12 cellular contexts compared by ENCODE assay signal in the genomic region with DNA sequence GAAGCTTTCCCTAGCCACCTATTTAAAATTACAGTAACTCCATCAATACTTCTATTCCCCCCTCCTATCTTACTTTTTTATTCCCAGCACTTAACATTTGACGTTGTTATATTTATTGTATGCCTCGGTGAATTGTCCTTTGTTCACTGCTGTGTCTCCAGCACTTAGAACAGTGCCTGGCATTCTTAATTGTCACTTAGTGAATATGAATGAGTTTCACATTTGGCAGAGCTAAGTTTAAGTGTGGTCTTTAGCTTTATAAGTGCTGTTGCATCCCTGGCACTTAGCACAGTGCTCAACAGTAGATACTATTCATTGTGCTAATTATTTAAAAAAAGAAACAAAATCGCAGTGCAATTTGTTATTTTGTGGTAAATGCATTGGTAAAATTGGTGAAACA.
DNase-seq lines count a peak whose midpoint lies in the region; ATAC-seq and TF ChIP-seq lines count a peak whose summit lies in the region.
"Had no signal": no experiment of that assay in that cellular context is flagged by ENCODE, and none has a peak within 500 bp of the region (broad histone marks: within the 10 kb centered on the region; RNA-seq: fewer than 3 reads in every experiment).

No MANE protein-coding gene starts in this region.

- DNase-seq in HFF-Myc (ENCODE audit: extremely low read depth, low read depth) (no peak), mesothelial cell of epicardium (ENCODE audit: low spot score in 2 of 2, unreplicated experiment in 2 of 2) (no peak), NCI-H748 (lab: John Stamatoyannopoulos, UW; ENCODE audit: unreplicated experiment) (no peak), NCI-H1694 (lab: John Stamatoyannopoulos, UW) (no peak)
- DNase-seq: COR-L47, IMR-90, left lung had no signal

- H3K27me3 ChIP-seq in BLaER1, result no peaks in the 10 kb centered on the region
- H3K27me3 ChIP-seq: cardiac muscle cell, left lung had no signal

- no peaks in the 10 kb centered on the region for H3K27me3 Mint-ChIP-seq in activated T-helper 17 cell treated with anti-CD3 and anti-CD28 coated beads, Interleukin-2, amount 50 U/mL, for 72 hours
- H3K27me3 Mint-ChIP-seq in mesothelial cell of epicardium (ENCODE audit: low read depth), result no peaks in the 10 kb centered on the region

- H3K4me3 ChIP-seq in BLaER1, result peak overlapping the region; percentile 77; the same call in 1 of the 2 replicates
- H3K4me3 ChIP-seq in HFF-Myc (replicated peaks; ENCODE audit: low read depth, low read length), result peak overlapping the region; percentile 90
- H3K4me3 ChIP-seq: cardiac muscle cell had no signal

- no peak overlapping the region for H3K27ac ChIP-seq in BLaER1
- H3K27ac ChIP-seq: cardiac muscle cell, left lung had no signal

- H3K4me3 Mint-ChIP-seq in activated T-helper 17 cell treated with anti-CD3 and anti-CD28 coated beads, Interleukin-2, amount 50 U/mL, for 72 hours, result peak overlapping the region; percentile 98
- H3K4me3 Mint-ChIP-seq in mesothelial cell of epicardium, result peak overlapping the region; percentile 95

- H3K36me3 ChIP-seq in BLaER1, result peaks cover 55% of the 10 kb centered on the region

- TF ChIP-seq CTCF in HFF-Myc (IDR thresholded peaks at IDR 0.05; ENCODE audit: low read depth, low read length, missing control alignments) (no peak), mesothelial cell of epicardium (IDR thresholded peaks at IDR 0.05; ENCODE audit: unreplicated experiment) (no peak)

- peaks cover 34% of the 10 kb centered on the region for H3K4me1 ChIP-seq in BLaER1

- peak overlapping the region; percentile 87 for H3K4me2 ChIP-seq in BLaER1

- no peak for ATAC-seq in activated T-helper 17 cell treated with anti-CD3 and anti-CD28 coated beads, Interleukin-2, amount 50 U/mL, for 72 hours (replicated peaks)
- ATAC-seq in HG03432 (IDR thresholded peaks at IDR 0.05; ENCODE audit: unreplicated experiment), result no peak
- no peak for ATAC-seq in HG03196 (IDR thresholded peaks at IDR 0.05; ENCODE audit: unreplicated experiment)
- ATAC-seq: left lung had no signal

- H4K20me1 ChIP-seq in BLaER1, result 0 out of 2 replicates have a peak, but pooled peaks cover 9% of the 10 kb centered on the region

- H3K36me3 Mint-ChIP-seq in activated T-helper 17 cell treated with anti-CD3 and anti-CD28 coated beads, Interleukin-2, amount 50 U/mL, for 72 hours (ENCODE audit: low read depth), result peaks cover 66% of the 10 kb centered on the region
- H3K36me3 Mint-ChIP-seq in mesothelial cell of epicardium, result peaks cover 33% of the 10 kb centered on the region

- no peaks in the 10 kb centered on the region for H3K9me3 ChIP-seq in BLaER1
- H3K9me3 ChIP-seq: left lung had no signal

- peak overlapping the region; percentile 92 for H3K27ac Mint-ChIP-seq in activated T-helper 17 cell treated with anti-CD3 and anti-CD28 coated beads, Interleukin-2, amount 50 U/mL, for 72 hours
- H3K27ac Mint-ChIP-seq in mesothelial cell of epicardium, result peak overlapping the region; percentile 82

- peaks cover 33% of the 10 kb centered on the region for H3K4me1 Mint-ChIP-seq in activated T-helper 17 cell treated with anti-CD3 and anti-CD28 coated beads, Interleukin-2, amount 50 U/mL, for 72 hours
- peaks cover 20% of the 10 kb centered on the region for H3K4me1 Mint-ChIP-seq in mesothelial cell of epicardium

- H3K9me3 Mint-ChIP-seq in activated T-helper 17 cell treated with anti-CD3 and anti-CD28 coated beads, Interleukin-2, amount 50 U/mL, for 72 hours, result no peaks in the 10 kb centered on the region
- H3K9me3 Mint-ChIP-seq in mesothelial cell of epicardium, result no peaks in the 10 kb centered on the region

- peak overlapping the region; percentile 86; the same call in 1 of the 2 replicates for H3K9ac ChIP-seq in BLaER1
